35 cellular contexts compared by ENCODE assay signal in genomic region chr1:77051406-77051805, GRCh38.
"Had no signal": no experiment of that assay in that cellular context is flagged by ENCODE, and none has a peak within 500 bp of the region (broad histone marks: within the 10 kb centered on the region; RNA-seq: fewer than 3 reads in every experiment).

No MANE protein-coding gene starts in this region.

- H3K9me3 Mint-ChIP-seq: activated CD4-positive, alpha-beta memory T cell treated with anti-CD3 and anti-CD28 coated beads, Interleukin-2, amount 10 ng/mL, durations not matched to agents 7 days and 5 days; activated naive CD4-positive, alpha-beta T cell treated with anti-CD3 and anti-CD28 coated beads, Interleukin-2, amount 50 U/mL, for 24 hours; central memory CD8-positive, alpha-beta T cell had no signal

- H3K27ac ChIP-seq: body of pancreas, cardiac muscle cell, SJCRH30, SK-N-MC, WERI-Rb-1 had no signal

- H3K4me1 ChIP-seq: body of pancreas, SJCRH30 had no signal

- H3K27me3 Mint-ChIP-seq: activated naive CD4-positive, alpha-beta T cell treated with anti-CD3 and anti-CD28 coated beads, Interleukin-2, amount 50 U/mL, for 24 hours; central memory CD8-positive, alpha-beta T cell had no signal

- H3K4me3 Mint-ChIP-seq: activated CD4-positive, alpha-beta memory T cell treated with anti-CD3 and anti-CD28 coated beads, Interleukin-2, amount 10 ng/mL, durations not matched to agents 7 days and 5 days; activated CD8-positive, alpha-beta memory T cell treated with anti-CD3 and anti-CD28 coated beads, Interleukin-2, amount 10 ng/mL, durations not matched to agents 7 days and 5 days; activated naive CD4-positive, alpha-beta T cell treated with anti-CD3 and anti-CD28 coated beads, Interleukin-2, amount 50 U/mL, for 24 hours; activated naive CD8-positive, alpha-beta T cell treated with anti-CD3 and anti-CD28 coated beads, Interleukin-2, amount 10 ng/mL, durations not matched to agents 7 days and 5 days; central memory CD8-positive, alpha-beta T cell had no signal

- H3K27me3 ChIP-seq: body of pancreas, cardiac muscle cell, SJCRH30 had no signal

- H3K36me3 Mint-ChIP-seq: activated CD8-positive, alpha-beta memory T cell treated with anti-CD3 and anti-CD28 coated beads, Interleukin-2, amount 10 ng/mL, durations not matched to agents 7 days and 5 days; activated naive CD4-positive, alpha-beta T cell treated with anti-CD3 and anti-CD28 coated beads, Interleukin-2, amount 50 U/mL, for 24 hours; activated naive CD8-positive, alpha-beta T cell treated with anti-CD3 and anti-CD28 coated beads, Interleukin-2, amount 10 ng/mL, durations not matched to agents 7 days and 5 days had no signal

- ATAC-seq: activated CD8-positive, alpha-beta memory T cell treated with anti-CD3 and anti-CD28 coated beads, Interleukin-2, amount 10 ng/mL, durations not matched to agents 7 days and 5 days; body of pancreas; Panc1 had no signal

- H3K27ac Mint-ChIP-seq: activated CD4-positive, alpha-beta memory T cell treated with anti-CD3 and anti-CD28 coated beads, Interleukin-2, amount 10 ng/mL, durations not matched to agents 7 days and 5 days; activated CD8-positive, alpha-beta memory T cell treated with anti-CD3 and anti-CD28 coated beads, Interleukin-2, amount 10 ng/mL, durations not matched to agents 7 days and 5 days; activated naive CD4-positive, alpha-beta T cell treated with anti-CD3 and anti-CD28 coated beads, Interleukin-2, amount 50 U/mL, for 24 hours; activated naive CD8-positive, alpha-beta T cell treated with anti-CD3 and anti-CD28 coated beads, Interleukin-2, amount 10 ng/mL, durations not matched to agents 7 days and 5 days had no signal

- H3K9me3 ChIP-seq: body of pancreas, SJCRH30 had no signal

- FAIRE-seq: astrocyte had no signal

- DNase-seq: activated CD4-positive, alpha-beta memory T cell treated with anti-CD3 and anti-CD28 coated beads, Interleukin-2, amount 10 ng/mL, durations not matched to agents 7 days and 5 days; activated CD4-positive, alpha-beta T cell treated with anti-CD3 and anti-CD28 coated beads for 1 hour; activated CD4-positive, alpha-beta T cell treated with anti-CD3 and anti-CD28 coated beads for 48 hours; activated CD4-positive, CD25-positive, alpha-beta regulatory T cell; activated CD8-positive, alpha-beta memory T cell treated with anti-CD3 and anti-CD28 coated beads for 24 hours; activated CD8-positive, alpha-beta memory T cell treated with anti-CD3 and anti-CD28 coated beads, Interleukin-2, amount 10 ng/mL, durations not matched to agents 7 days and 5 days; activated CD8-positive, alpha-beta memory T cell treated with anti-CD3 and anti-CD28 coated beads, Interleukin-2, amount 50 U/mL, for 48 hours; activated gamma-delta T cell; activated naive CD4-positive, alpha-beta T cell treated with Interleukin-2 at 50 U/mL for 16 hours; activated naive CD8-positive, alpha-beta T cell treated with anti-CD3 and anti-CD28 coated beads, Interleukin-2, amount 10 ng/mL, durations not matched to agents 7 days and 5 days; activated T-cell treated with anti-CD3 and anti-CD28 coated beads, Interleukin-2, amount 50 U/mL, for 48 hours; amygdala; body of pancreas; Kasumi-1; KG1; NCI-H1092 treated with DMSO at 0.1 percent for 48 hours; NCI-H1417; NCI-H146; NCI-H187; NCI-H2029 treated with DMSO at 0.1 percent for 48 hours; NCI-H2107; NCI-H2171; NCI-H510A treated with DMSO at 0.1 percent for 48 hours; NCI-H526 treated with DMSO at 0.1 percent for 48 hours; NCI-H774; SHP77; SJCRH30; T1000; WERI-Rb-1 had no signal
